ENCODE assay signal across 1 cellular context in genomic region chr3:32502089-32502943, GRCh38.
TF ChIP-seq lines count a peak whose summit lies in the region.

Gene CMTM6 (minus strand): TSS chr3:32502852. CDS start chr3:32502745, 107 bp downstream.

TF ChIP-seq in IMR-90, 13 proteins besides CTCF, POLR2A, EP300 and RAD21 (continued from another document):
- peak; percentile 35; the same call in 1 of the 2 replicates for TF ChIP-seq MAZ (IDR thresholded peaks at IDR 0.05; ENCODE audit: borderline replicate concordance, low read depth, low read length)
